32 cellular contexts compared by ENCODE assay signal in the genomic region with DNA sequence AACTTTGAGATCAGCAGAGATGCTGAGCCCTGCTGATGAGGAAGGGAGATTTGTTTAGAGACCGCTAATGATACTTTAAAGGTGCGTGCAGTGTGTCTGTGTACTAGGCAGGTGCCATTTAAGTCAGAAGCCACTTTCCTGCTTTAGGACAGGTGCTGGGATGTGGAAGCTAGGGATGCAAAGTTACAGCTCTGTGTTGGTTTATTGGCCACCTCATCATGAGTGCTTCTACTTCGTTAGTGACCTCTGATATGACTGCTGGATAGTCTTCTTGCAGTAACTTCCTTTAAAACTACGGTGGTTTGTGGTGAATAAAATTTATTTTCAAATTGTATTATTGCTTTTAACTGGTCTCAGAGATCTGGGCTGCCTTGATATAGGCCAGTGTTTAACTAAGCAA.
"Had no signal": no experiment of that assay in that cellular context is flagged by ENCODE, and none has a peak within 500 bp of the region (broad histone marks: within the 10 kb centered on the region; RNA-seq: fewer than 3 reads in every experiment).

No MANE protein-coding gene starts in this region.

- H3K36me3 ChIP-seq: adrenal gland, esophagus squamous epithelium, gastroesophageal sphincter, heart right ventricle had no signal

- DNase-seq: activated CD4-positive, alpha-beta memory T cell treated with anti-CD3 and anti-CD28 coated beads for 36 hours; activated CD4-positive, alpha-beta T cell treated with anti-CD3 and anti-CD28 coated beads for 36 hours; activated CD4-positive, alpha-beta T cell treated with anti-CD3 and anti-CD28 coated beads, Interleukin-2, amount 10 ng/mL, durations not matched to agents 24 days and 14 days; activated CD4-positive, CD25-positive, alpha-beta regulatory T cell; activated CD4-positive, CD25-positive, alpha-beta regulatory T cell treated with anti-CD3 and anti-CD28 coated beads, Interleukin-2, amount 50 U/mL, for 72 hours; activated CD8-positive, alpha-beta memory T cell treated with anti-CD3 and anti-CD28 coated beads, Interleukin-2, amount 10 ng/mL, durations not matched to agents 7 days and 5 days; activated CD8-positive, alpha-beta memory T cell treated with anti-CD3 and anti-CD28 coated beads, Interleukin-2, amount 50 U/mL, for 4 hours; activated CD8-positive, alpha-beta T cell treated with anti-CD3 and anti-CD28 coated beads, Interleukin-2, amount 10 ng/mL, durations not matched to agents 7 days and 5 days; activated effector memory CD4-positive, alpha-beta T cell treated with anti-CD3 and anti-CD28 coated beads, Interleukin-2, amount 50 U/mL, for 16 hours; activated naive CD4-positive, alpha-beta T cell treated with anti-CD3 and anti-CD28 coated beads for 36 hours; activated naive CD8-positive, alpha-beta T cell treated with anti-CD3 and anti-CD28 coated beads for 36 hours; activated naive CD8-positive, alpha-beta T cell treated with anti-CD3 and anti-CD28 coated beads, Interleukin-2, amount 50 U/mL, for 24 hours; activated T-cell treated with anti-CD3 and anti-CD28 coated beads, Interleukin-2, amount 50 U/mL, for 1 hour; activated T-cell treated with anti-CD3 and anti-CD28 coated beads, Interleukin-2, amount 50 U/mL, for 48 hours; adrenal gland; amygdala; aorta; body of pancreas; caudate nucleus; cortex of kidney; dermis blood vessel endothelial cell; effector CD4-positive, alpha-beta T cell; esophagus squamous epithelium; foreskin melanocyte; heart right ventricle; T1000 had no signal

- ATAC-seq: activated CD4-positive, alpha-beta T cell treated with anti-CD3 and anti-CD28 coated beads for 36 hours; activated CD8-positive, alpha-beta memory T cell treated with anti-CD3 and anti-CD28 coated beads, Interleukin-2, amount 10 ng/mL, durations not matched to agents 7 days and 5 days; activated CD8-positive, alpha-beta T cell treated with anti-CD3 and anti-CD28 coated beads, Interleukin-2, amount 10 ng/mL, durations not matched to agents 7 days and 5 days; activated naive CD8-positive, alpha-beta T cell treated with anti-CD3 and anti-CD28 coated beads, Interleukin-2, amount 50 U/mL, for 24 hours; body of pancreas; gastroesophageal sphincter; heart right ventricle had no signal

- H3K27me3 ChIP-seq: adrenal gland, body of pancreas, esophagus squamous epithelium, gastroesophageal sphincter, heart right ventricle, hepatocyte had no signal

- H2AFZ ChIP-seq: hepatocyte had no signal

- H3K4me3 ChIP-seq: adrenal gland, body of pancreas, esophagus squamous epithelium, gastroesophageal sphincter, heart right ventricle, hepatocyte had no signal

- H3K4me2 ChIP-seq: hepatocyte had no signal

- H3K27ac ChIP-seq: adrenal gland, body of pancreas, epithelial cell of prostate, esophagus squamous epithelium, gastroesophageal sphincter, heart right ventricle, hepatocyte had no signal

- H3K9me3 ChIP-seq: adrenal gland, body of pancreas, esophagus squamous epithelium, gastroesophageal sphincter, heart right ventricle had no signal

- FAIRE-seq: colon, endometrium, endothelial cell of umbilical vein had no signal
